Comparison of ENCODE assay signal across 21 cellular contexts in genomic region chr12:108765289-108765764, GRCh38.
"Had no signal": no experiment of that assay in that cellular context is flagged by ENCODE, and none has a peak within 500 bp of the region (broad histone marks: within the 10 kb centered on the region; RNA-seq: fewer than 3 reads in every experiment).

No MANE protein-coding gene starts in this region.

- H3K9me3 ChIP-seq: heart right ventricle, lower lobe of right lung, psoas muscle, spleen had no signal

- H3K9me3 Mint-ChIP-seq: memory B cell; natural killer cell treated with Interleukin-12 subunit alpha and Interleukin-12 subunit beta and Interleukin-15 and Interleukin-18, amount 100 ng/mL, for 72 hours; stimulated activated memory B cell treated with anti-CD40 and anti-IgM and Interleukin-4, amounts not matched to agents 10 μg/mL and 1 μg/mL and 100 μg/mL, for 72 hours; stimulated activated naive CD8-positive, alpha-beta T cell treated with anti-CD3 and anti-CD28 coated beads, Interleukin-15, amount 100 ng/mL, for 72 hours had no signal

- H3K4me3 Mint-ChIP-seq: memory B cell; natural killer cell treated with Interleukin-12 subunit alpha and Interleukin-12 subunit beta and Interleukin-15 and Interleukin-18, amount 100 ng/mL, for 72 hours; stimulated activated memory B cell treated with anti-CD40 and anti-IgM and Interleukin-4, amounts not matched to agents 10 μg/mL and 1 μg/mL and 100 μg/mL, for 72 hours; stimulated activated naive CD8-positive, alpha-beta T cell treated with anti-CD3 and anti-CD28 coated beads, Interleukin-15, amount 100 ng/mL, for 72 hours; type B pancreatic cell had no signal

- ATAC-seq: esophagus mucosa; left lobe of liver; lower lobe of right lung; natural killer cell treated with Interleukin-12 subunit alpha and Interleukin-12 subunit beta and Interleukin-15 and Interleukin-18, amount 100 ng/mL, for 72 hours; psoas muscle; sciatic nerve; stimulated activated memory B cell treated with anti-CD40 and anti-IgM and Interleukin-4, amounts not matched to agents 10 μg/mL and 1 μg/mL and 100 μg/mL, for 72 hours; stimulated activated naive CD8-positive, alpha-beta T cell treated with anti-CD3 and anti-CD28 coated beads, Interleukin-15, amount 100 ng/mL, for 72 hours had no signal

- H3K27ac ChIP-seq: dorsolateral prefrontal cortex, lower lobe of right lung, psoas muscle, spleen had no signal

- H3K4me1 ChIP-seq: psoas muscle had no signal

- H3K27ac Mint-ChIP-seq: memory B cell; natural killer cell treated with Interleukin-12 subunit alpha and Interleukin-12 subunit beta and Interleukin-15 and Interleukin-18, amount 100 ng/mL, for 72 hours; stimulated activated memory B cell treated with anti-CD40 and anti-IgM and Interleukin-4, amounts not matched to agents 10 μg/mL and 1 μg/mL and 100 μg/mL, for 72 hours; type B pancreatic cell had no signal

- DNase-seq: cortex of kidney; dorsolateral prefrontal cortex; effector CD8-positive, alpha-beta T cell; heart right ventricle; hypothalamus; lower lobe of right lung; midbrain; retina; spleen; stimulated activated CD4-positive, alpha-beta T cell treated with anti-CD3 and anti-CD28 coated beads, Interleukin-15, amount 100 ng/mL, for 24 hours; stimulated activated CD4-positive, alpha-beta T cell treated with anti-CD3 and anti-CD28 coated beads, Interleukin-1b, Interleukin-23, amount 100 ng/mL, for 48 hours; stimulated activated CD4-positive, alpha-beta T cell treated with anti-CD3 and anti-CD28 coated beads, Interleukin-4, amount 100 ng/mL, for 24 hours; stimulated activated naive CD8-positive, alpha-beta T cell treated with anti-CD3 and anti-CD28 coated beads, Interleukin-15, amount 100 ng/mL, for 72 hours had no signal

- H3K36me3 ChIP-seq: heart right ventricle, lower lobe of right lung, spleen had no signal

- H3K4me3 ChIP-seq: dorsolateral prefrontal cortex, heart right ventricle, lower lobe of right lung, psoas muscle, spleen had no signal

- H3K27me3 Mint-ChIP-seq: memory B cell; natural killer cell treated with Interleukin-12 subunit alpha and Interleukin-12 subunit beta and Interleukin-15 and Interleukin-18, amount 100 ng/mL, for 72 hours; stimulated activated memory B cell treated with anti-CD40 and anti-IgM and Interleukin-4, amounts not matched to agents 10 μg/mL and 1 μg/mL and 100 μg/mL, for 72 hours had no signal

- H3K36me3 Mint-ChIP-seq: natural killer cell treated with Interleukin-12 subunit alpha and Interleukin-12 subunit beta and Interleukin-15 and Interleukin-18, amount 100 ng/mL, for 72 hours; stimulated activated memory B cell treated with anti-CD40 and anti-IgM and Interleukin-4, amounts not matched to agents 10 μg/mL and 1 μg/mL and 100 μg/mL, for 72 hours; type B pancreatic cell had no signal

- H3K27me3 ChIP-seq: dorsolateral prefrontal cortex had no signal
